ENCODE assay signal across 18 cellular contexts in genomic region chr9:351916-352315, GRCh38.
DNase-seq lines count a peak whose midpoint lies in the region; ATAC-seq and TF ChIP-seq lines count a peak whose summit lies in the region.
"Had no signal": no experiment of that assay in that cellular context is flagged by ENCODE, and none has a peak within 500 bp of the region (broad histone marks: within the 10 kb centered on the region; RNA-seq: fewer than 3 reads in every experiment).

No MANE protein-coding gene starts in this region.

- peaks cover 47% of the 10 kb centered on the region for H3K36me3 Mint-ChIP-seq in T-helper 1 cell treated with Interleukin-12 subunit alpha and Interleukin-12 subunit beta and Interleukin-4 antibody, amounts not matched to agents 30 μg/mL and 1 μg/mL, for 36 hours (ENCODE audit: low read depth)
- peaks cover 82% of the 10 kb centered on the region for H3K36me3 Mint-ChIP-seq in stimulated activated naive CD8-positive, alpha-beta T cell treated with anti-CD3 and anti-CD28 coated beads, Interleukin-15, Interleukin-2, amounts not matched to agents 100 ng/mL and 50 ng/mL, for 24 hours (ENCODE audit: low read depth)
- peaks cover 41 to 69% of the 10 kb centered on the region in 2 donors for H3K36me3 Mint-ChIP-seq in stimulated activated naive B cell treated with anti-CD40 and anti-IgM and Interleukin-4, amounts not matched to agents 10 μg/mL and 1 μg/mL and 100 μg/mL, for 72 hours

- intact Hi-C loops in left lung (cut with DNase I) = no loop called here

- no peak for TF ChIP-seq CTCF in left lung (IDR thresholded peaks at IDR 0.05)

- no peaks in the 10 kb centered on the region for H3K9me3 Mint-ChIP-seq in T-helper 1 cell treated with Interleukin-12 subunit alpha and Interleukin-12 subunit beta and Interleukin-4 antibody, amounts not matched to agents 30 μg/mL and 1 μg/mL, for 36 hours
- no peaks in the 10 kb centered on the region for H3K9me3 Mint-ChIP-seq in stimulated activated naive CD8-positive, alpha-beta T cell treated with anti-CD3 and anti-CD28 coated beads, Interleukin-15, Interleukin-2, amounts not matched to agents 100 ng/mL and 50 ng/mL, for 24 hours
- no peaks in the 10 kb centered on the region for H3K9me3 Mint-ChIP-seq in stimulated activated naive B cell treated with anti-CD40 and anti-IgM and Interleukin-4, amounts not matched to agents 10 μg/mL and 1 μg/mL and 100 μg/mL, for 72 hours

- DNase-seq in T-helper 1 cell (no peak), islet precursor cell (peak; percentile 33), left lung (no peak)
- DNase-seq in stimulated activated naive CD8-positive, alpha-beta T cell treated with anti-CD3 and anti-CD28 coated beads, Interleukin-15, Interleukin-2, amounts not matched to agents 100 U/mL and 50 U/mL, for 24 hours = no peak
- no peak for DNase-seq in stimulated activated naive B cell treated with anti-CD40 and anti-IgM and Interleukin-4, amounts not matched to agents 10 μg/mL and 1 μg/mL and 100 μg/mL, for 72 hours
- no peak for DNase-seq in stimulated activated CD4-positive, alpha-beta T cell treated with anti-CD3 and anti-CD28 coated beads, Interleukin-2, amount 100 ng/mL, for 48 hours
- DNase-seq: DMS79; GOT3; NCI-H1105; NCI-H1694; NCI-H2081 treated with DMSO at 0.1 percent for 48 hours; NCI-H446 treated with DMSO at 0.1 percent for 48 hours; NCI-H748 treated with DMSO at 0.1 percent for 48 hours; NK-92 treated with Interleukin-12 subunit alpha and Interleukin-12 subunit beta, amount 100 ng/mL, for 24 hours had no signal

- H3K27me3 Mint-ChIP-seq in T-helper 1 cell treated with Interleukin-12 subunit alpha and Interleukin-12 subunit beta and Interleukin-4 antibody, amounts not matched to agents 30 μg/mL and 1 μg/mL, for 36 hours (ENCODE audit: low read depth) = no peaks in the 10 kb centered on the region
- H3K27me3 Mint-ChIP-seq in stimulated activated naive CD8-positive, alpha-beta T cell treated with anti-CD3 and anti-CD28 coated beads, Interleukin-15, Interleukin-2, amounts not matched to agents 100 ng/mL and 50 ng/mL, for 24 hours = no peaks in the 10 kb centered on the region
- no peaks in the 10 kb centered on the region for H3K27me3 Mint-ChIP-seq in stimulated activated naive B cell treated with anti-CD40 and anti-IgM and Interleukin-4, amounts not matched to agents 10 μg/mL and 1 μg/mL and 100 μg/mL, for 72 hours

- no peak overlapping the region for H3K4me3 Mint-ChIP-seq in T-helper 1 cell treated with Interleukin-12 subunit alpha and Interleukin-12 subunit beta and Interleukin-4 antibody, amounts not matched to agents 30 μg/mL and 1 μg/mL, for 36 hours
- no peak overlapping the region for H3K4me3 Mint-ChIP-seq in stimulated activated naive CD8-positive, alpha-beta T cell treated with anti-CD3 and anti-CD28 coated beads, Interleukin-15, Interleukin-2, amounts not matched to agents 100 ng/mL and 50 ng/mL, for 24 hours
- H3K4me3 Mint-ChIP-seq in stimulated activated naive B cell treated with anti-CD40 and anti-IgM and Interleukin-4, amounts not matched to agents 10 μg/mL and 1 μg/mL and 100 μg/mL, for 72 hours = no peak overlapping the region

- no peak for ATAC-seq in stimulated activated naive CD8-positive, alpha-beta T cell treated with anti-CD3 and anti-CD28 coated beads, Interleukin-15, Interleukin-2, amounts not matched to agents 100 U/mL and 50 U/mL, for 24 hours
- no peak for ATAC-seq in stimulated activated naive B cell treated with anti-CD40 and anti-IgM and Interleukin-4, amounts not matched to agents 10 μg/mL and 1 μg/mL and 100 μg/mL, for 72 hours (replicated peaks)
- no peak for ATAC-seq in left lung
- ATAC-seq: HCT116, Right ventricle myocardium inferior had no signal

- peak overlapping the region; percentile 11 for H3K27ac Mint-ChIP-seq in T-helper 1 cell treated with Interleukin-12 subunit alpha and Interleukin-12 subunit beta and Interleukin-4 antibody, amounts not matched to agents 30 μg/mL and 1 μg/mL, for 36 hours
- peak overlapping the region; percentile 69 for H3K27ac Mint-ChIP-seq in stimulated activated naive CD8-positive, alpha-beta T cell treated with anti-CD3 and anti-CD28 coated beads, Interleukin-15, Interleukin-2, amounts not matched to agents 100 ng/mL and 50 ng/mL, for 24 hours
- H3K27ac Mint-ChIP-seq in stimulated activated naive B cell treated with anti-CD40 and anti-IgM and Interleukin-4, amounts not matched to agents 10 μg/mL and 1 μg/mL and 100 μg/mL, for 72 hours = peak overlapping the region; percentile 9

- peaks cover 25% of the 10 kb centered on the region for H3K4me1 Mint-ChIP-seq in T-helper 1 cell treated with Interleukin-12 subunit alpha and Interleukin-12 subunit beta and Interleukin-4 antibody, amounts not matched to agents 30 μg/mL and 1 μg/mL, for 36 hours (ENCODE audit: low read depth)
- H3K4me1 Mint-ChIP-seq in stimulated activated naive CD8-positive, alpha-beta T cell treated with anti-CD3 and anti-CD28 coated beads, Interleukin-15, Interleukin-2, amounts not matched to agents 100 ng/mL and 50 ng/mL, for 24 hours (ENCODE audit: low read depth) = peaks cover 43% of the 10 kb centered on the region
- peaks cover 10 to 24% of the 10 kb centered on the region in 2 donors for H3K4me1 Mint-ChIP-seq in stimulated activated naive B cell treated with anti-CD40 and anti-IgM and Interleukin-4, amounts not matched to agents 10 μg/mL and 1 μg/mL and 100 μg/mL, for 72 hours

- H3K9me3 ChIP-seq in left lung = no peaks in the 10 kb centered on the region

- H3K27ac ChIP-seq in left lung = no peak overlapping the region

- H3K36me3 ChIP-seq in left lung = peaks cover 0 to 25% of the 10 kb centered on the region in 2 donors

- H3K4me3 ChIP-seq in left lung = no peak overlapping the region

- H3K4me1 ChIP-seq in left lung = no peaks in the 10 kb centered on the region

- H3K27me3 ChIP-seq in left lung = no peaks in the 10 kb centered on the region

Comparison
In these comparisons a context has a peak if more than half of its experiments do, and no peak if none do; other contexts are left out.
1. H3K27ac Mint-ChIP-seq: peak in every context shown above with its lines; median percentile 69 in stimulated activated naive CD8-positive, alpha-beta T cell treated with anti-CD3 and anti-CD28 coated beads, Interleukin-15, Interleukin-2, amounts not matched to agents 100 ng/mL and 50 ng/mL, for 24 hours; 11 in T-helper 1 cell treated with Interleukin-12 subunit alpha and Interleukin-12 subunit beta and Interleukin-4 antibody, amounts not matched to agents 30 μg/mL and 1 μg/mL, for 36 hours; 9 in stimulated activated naive B cell treated with anti-CD40 and anti-IgM and Interleukin-4, amounts not matched to agents 10 μg/mL and 1 μg/mL and 100 μg/mL, for 72 hours.